In the genomic region with DNA sequence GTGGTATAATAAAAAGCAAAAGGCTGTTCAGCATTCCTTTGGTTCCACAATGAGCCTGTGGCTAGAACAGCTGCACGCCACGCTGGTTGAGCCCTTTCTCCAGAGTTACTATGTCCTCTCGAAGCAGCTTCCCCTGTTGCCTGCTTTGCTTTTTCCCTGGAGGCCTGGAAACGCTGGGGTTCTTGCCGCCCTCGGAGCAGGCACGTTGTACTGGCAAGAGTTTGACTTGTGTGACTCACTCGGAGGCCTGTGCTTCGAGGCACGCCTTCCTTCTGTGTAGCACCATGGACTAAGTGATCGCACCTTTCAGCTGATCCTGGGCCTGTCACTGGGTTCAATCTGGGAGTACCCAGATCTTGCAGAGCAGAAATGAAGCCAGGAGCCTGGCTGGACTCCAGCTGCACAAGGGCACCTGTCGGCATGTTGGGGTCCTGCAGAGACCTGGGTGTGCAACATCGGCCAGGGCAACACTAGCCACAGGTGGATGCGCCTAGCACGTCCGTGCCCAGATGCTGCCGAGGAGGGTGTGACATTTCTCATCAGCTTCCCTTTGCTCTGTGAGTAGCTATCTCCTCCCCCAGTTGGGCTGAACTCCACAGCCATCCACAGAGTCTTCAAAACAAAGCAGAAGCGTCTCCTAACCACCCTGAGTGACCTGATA, we compare ENCODE assay signal across 1 cellular context.
A peak's percentile ranks its signal among the peaks of the same experiment; 100 is the strongest.
TF ChIP-seq lines count a peak whose summit lies in the region.

No MANE protein-coding gene starts in this region.

TF ChIP-seq in HepG2, 621 proteins besides CTCF, POLR2A, EP300 and RAD21:
- no peak for TF ChIP-seq BORCS8-MEF2B (CRISPR knock-in tag; IDR thresholded peaks at IDR 0.05)
- TF ChIP-seq RCOR2 (CRISPR knock-in tag; IDR thresholded peaks at IDR 0.05) = no peak
- no peak for TF ChIP-seq ZNF546 (CRISPR knock-in tag; conservative IDR thresholded peaks at IDR 0.05)
- peak; percentile 34; the same call in 1 of the 2 replicates for TF ChIP-seq FOSL2 (CRISPR knock-in tag; IDR thresholded peaks at IDR 0.05)
- TF ChIP-seq LCORL (IDR thresholded peaks at IDR 0.05) = no peak
- no peak for TF ChIP-seq LCORL (CRISPR knock-in tag; IDR thresholded peaks at IDR 0.05)
- TF ChIP-seq, protein P1, sequence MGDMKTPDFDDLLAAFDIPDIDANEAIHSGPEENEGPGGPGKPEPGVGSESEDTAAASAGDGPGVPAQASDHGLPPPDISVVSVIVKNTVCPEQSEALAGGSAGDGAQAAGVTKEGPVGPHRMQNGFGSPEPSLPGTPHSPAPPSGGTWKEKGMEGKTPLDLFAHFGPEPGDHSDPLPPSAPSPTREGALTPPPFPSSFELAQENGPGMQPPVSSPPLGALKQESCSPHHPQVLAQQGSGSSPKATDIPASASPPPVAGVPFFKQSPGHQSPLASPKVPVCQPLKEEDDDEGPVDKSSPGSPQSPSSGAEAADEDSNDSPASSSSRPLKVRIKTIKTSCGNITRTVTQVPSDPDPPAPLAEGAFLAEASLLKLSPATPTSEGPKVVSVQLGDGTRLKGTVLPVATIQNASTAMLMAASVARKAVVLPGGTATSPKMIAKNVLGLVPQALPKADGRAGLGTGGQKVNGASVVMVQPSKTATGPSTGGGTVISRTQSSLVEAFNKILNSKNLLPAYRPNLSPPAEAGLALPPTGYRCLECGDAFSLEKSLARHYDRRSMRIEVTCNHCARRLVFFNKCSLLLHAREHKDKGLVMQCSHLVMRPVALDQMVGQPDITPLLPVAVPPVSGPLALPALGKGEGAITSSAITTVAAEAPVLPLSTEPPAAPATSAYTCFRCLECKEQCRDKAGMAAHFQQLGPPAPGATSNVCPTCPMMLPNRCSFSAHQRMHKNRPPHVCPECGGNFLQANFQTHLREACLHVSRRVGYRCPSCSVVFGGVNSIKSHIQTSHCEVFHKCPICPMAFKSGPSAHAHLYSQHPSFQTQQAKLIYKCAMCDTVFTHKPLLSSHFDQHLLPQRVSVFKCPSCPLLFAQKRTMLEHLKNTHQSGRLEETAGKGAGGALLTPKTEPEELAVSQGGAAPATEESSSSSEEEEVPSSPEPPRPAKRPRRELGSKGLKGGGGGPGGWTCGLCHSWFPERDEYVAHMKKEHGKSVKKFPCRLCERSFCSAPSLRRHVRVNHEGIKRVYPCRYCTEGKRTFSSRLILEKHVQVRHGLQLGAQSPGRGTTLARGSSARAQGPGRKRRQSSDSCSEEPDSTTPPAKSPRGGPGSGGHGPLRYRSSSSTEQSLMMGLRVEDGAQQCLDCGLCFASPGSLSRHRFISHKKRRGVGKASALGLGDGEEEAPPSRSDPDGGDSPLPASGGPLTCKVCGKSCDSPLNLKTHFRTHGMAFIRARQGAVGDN (CRISPR knock-in tag; IDR thresholded peaks at IDR 0.05) = peak; percentile 42
- no peak for TF ChIP-seq SP1 (IDR thresholded peaks at IDR 0.05)
- no peak for TF ChIP-seq SP1 (CRISPR knock-in tag; IDR thresholded peaks at IDR 0.05)
- 0 out of 2 replicates have a peak, but pooled peaks have one; percentile 6 for TF ChIP-seq PHF8 (CRISPR knock-in tag; IDR thresholded peaks at IDR 0.05)
- TF ChIP-seq, protein P2, sequence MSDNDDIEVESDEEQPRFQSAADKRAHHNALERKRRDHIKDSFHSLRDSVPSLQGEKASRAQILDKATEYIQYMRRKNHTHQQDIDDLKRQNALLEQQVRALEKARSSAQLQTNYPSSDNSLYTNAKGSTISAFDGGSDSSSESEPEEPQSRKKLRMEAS (IDR thresholded peaks at IDR 0.05) = peak; percentile 40; the same call in 1 of the 2 replicates
- 0 out of 2 replicates have a peak, but pooled peaks have one; percentile 15 for TF ChIP-seq TBX2 (CRISPR knock-in tag; IDR thresholded peaks at IDR 0.05; ENCODE audit: borderline replicate concordance)
